1 cellular context compared by ENCODE assay signal in genomic region chr3:150747909-150748568, GRCh38.
TF ChIP-seq lines count a peak whose summit lies in the region.

No MANE protein-coding gene starts in this region.

TF ChIP-seq in HepG2, 621 proteins besides CTCF, POLR2A, EP300 and RAD21 (continued from another document):
- TF ChIP-seq ZUFSP (CRISPR knock-in tag; IDR thresholded peaks at IDR 0.05; ENCODE audit: borderline replicate concordance) (no peak), AKNA (CRISPR knock-in tag; IDR thresholded peaks at IDR 0.05; ENCODE audit: borderline replicate concordance) (no peak)
